19 cellular contexts compared by ENCODE assay signal in the genomic region with DNA sequence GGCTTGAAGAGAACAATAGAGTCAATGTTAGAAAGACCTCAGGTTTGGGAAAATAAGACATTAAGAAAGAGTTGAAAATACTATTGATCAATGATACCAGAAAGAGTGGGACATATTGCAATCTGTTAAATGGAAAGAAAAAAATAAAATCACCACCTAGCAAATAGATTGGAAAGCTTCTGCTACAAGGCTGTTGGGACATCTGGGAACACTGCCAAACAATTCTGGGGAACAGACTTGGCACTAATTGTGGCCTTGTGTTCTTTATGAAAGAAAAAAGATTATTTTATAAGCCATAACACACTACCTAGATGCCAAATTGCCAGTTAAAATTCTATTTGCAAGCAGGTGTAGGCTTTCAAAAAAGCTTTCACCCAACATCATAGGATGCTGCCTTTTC.
DNase-seq lines count a peak whose midpoint lies in the region; ATAC-seq lines count a peak whose summit lies in the region.
"Had no signal": no experiment of that assay in that cellular context is flagged by ENCODE, and none has a peak within 500 bp of the region (broad histone marks: within the 10 kb centered on the region; RNA-seq: fewer than 3 reads in every experiment).

No MANE protein-coding gene starts in this region.

- H3K4me3 ChIP-seq in SK-N-MC (no peak overlapping the region), MG63 (no peak overlapping the region)
- H3K4me3 ChIP-seq: BLaER1 treated with 17β-estradiol and CSF1 and Interleukin-3, amounts not matched to agents 10 nM and 100 nM; cardiac muscle cell; esophagus muscularis mucosa; upper lobe of right lung had no signal

- H3K36me3 ChIP-seq in SK-N-MC (ENCODE audit: insufficient read depth, low read length) (no peaks in the 10 kb centered on the region), MG63 (no peaks in the 10 kb centered on the region)
- H3K36me3 ChIP-seq: BLaER1 treated with 17β-estradiol and CSF1 and Interleukin-3, amounts not matched to agents 10 nM and 100 nM; cardiac muscle cell; esophagus muscularis mucosa; upper lobe of right lung had no signal

- no peak overlapping the region for H3K9ac ChIP-seq in SK-N-MC (ENCODE audit: insufficient read length)
- H3K9ac ChIP-seq: BLaER1 treated with 17β-estradiol and CSF1 and Interleukin-3, amounts not matched to agents 10 nM and 100 nM had no signal

- DNase-seq in NCI-H2107 treated with DMSO at 0.1 percent for 48 hours (lab: John Stamatoyannopoulos, UW; ENCODE audit: unreplicated experiment) (peak; percentile 37), NCI-H2107 (lab: John Stamatoyannopoulos, UW) (no peak), NCI-H128 (lab: John Stamatoyannopoulos, UW; ENCODE audit: unreplicated experiment) (peak; percentile 61), SK-N-MC (ENCODE audit: low read depth, low spot score) (peak; percentile 20), myocyte (ENCODE audit: low read depth) (peak; percentile 60), NOMO-1 (lab: John Stamatoyannopoulos, UW; ENCODE audit: unreplicated experiment in 2 of 2) (no peak), MG63 (no peak)
- DNase-seq: activated CD4-positive, alpha-beta T cell treated with anti-CD3 and anti-CD28 coated beads for 4 hours; effector CD4-positive, alpha-beta T cell; GF-D8; H9; NCI-H2029; stimulated activated CD4-positive, alpha-beta T cell treated with anti-CD3 and anti-CD28 coated beads, Interleukin-4, amount 100 ng/mL, for 4 hours; upper lobe of right lung had no signal

- no peak overlapping the region for H3K27ac ChIP-seq in SK-N-MC
- H3K27ac ChIP-seq: BLaER1 treated with 17β-estradiol and CSF1 and Interleukin-3, amounts not matched to agents 10 nM and 100 nM; cardiac muscle cell; esophagus muscularis mucosa; upper lobe of right lung had no signal

- no peak for ATAC-seq in HG03108 (IDR thresholded peaks at IDR 0.05; ENCODE audit: unreplicated experiment)
- ATAC-seq: activated T-helper 17 cell treated with anti-CD3 and anti-CD28 coated beads, Interleukin-2, amount 50 U/mL, for 72 hours; upper lobe of right lung had no signal

- H3K27me3 ChIP-seq in MG63 = no peaks in the 10 kb centered on the region
- H3K27me3 ChIP-seq: BLaER1 treated with 17β-estradiol and CSF1 and Interleukin-3, amounts not matched to agents 10 nM and 100 nM; cardiac muscle cell; esophagus muscularis mucosa; upper lobe of right lung had no signal

- H3K9me3 ChIP-seq in SK-N-MC (ENCODE audit: low read depth, low read length) (no peaks in the 10 kb centered on the region), MG63 (no peaks in the 10 kb centered on the region)
- H3K9me3 ChIP-seq: esophagus muscularis mucosa, upper lobe of right lung had no signal

Comparison
In these comparisons a context has a peak if more than half of its experiments do, and no peak if none do; other contexts are left out.
1. DNase-seq: peak in NCI-H2107 treated with DMSO at 0.1 percent for 48 hours (single experiment), NCI-H128 (single experiment), SK-N-MC (single experiment) and myocyte (single experiment); none in NCI-H2107 (single experiment), NOMO-1 (0 of 2) and MG63 (single experiment).